Comparison of ENCODE assay signal across 20 cellular contexts in the genomic region with DNA sequence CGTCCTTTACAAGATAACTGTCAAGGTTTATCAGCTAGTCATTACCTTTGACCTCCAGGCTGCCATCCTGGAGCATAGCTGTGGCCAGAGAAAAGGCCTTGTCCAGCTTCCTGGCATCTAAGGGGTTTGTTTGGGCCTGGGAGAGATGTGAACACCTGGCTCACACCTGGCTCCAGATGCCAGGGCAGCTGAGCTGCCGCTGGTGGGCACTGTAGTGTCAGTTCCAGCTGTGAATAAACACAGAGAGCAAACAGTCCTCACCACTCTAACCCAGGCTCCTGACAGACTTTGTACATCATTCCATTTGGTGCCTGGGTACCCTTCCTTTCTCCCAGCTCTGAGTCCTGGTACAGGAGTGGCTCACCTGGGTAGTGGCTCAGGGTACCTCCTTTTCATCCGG. TPM values are rescaled to one million over a fixed set of nuclear protein-coding genes. Genes with fewer than 3 reads are reported as not detected.
"Had no signal": no experiment of that assay in that cellular context is flagged by ENCODE, and none has a peak within 500 bp of the region (broad histone marks: within the 10 kb centered on the region; RNA-seq: fewer than 3 reads in every experiment).

No MANE protein-coding gene starts in this region.

- H3K27ac ChIP-seq: adrenal gland, gastrocnemius medialis, heart left ventricle, left lung had no signal

- H3K4me1 Mint-ChIP-seq: mesothelial cell of epicardium had no signal

- ATAC-seq: activated naive CD4-positive, alpha-beta T cell treated with anti-CD3 and anti-CD28 coated beads, Interleukin-2, amount 50 U/mL, for 72 hours; gastrocnemius medialis; heart left ventricle; left lung; natural killer cell treated with Interleukin-12 subunit alpha and Interleukin-12 subunit beta and Interleukin-15 and Interleukin-18, amount 100 ng/mL, for 72 hours had no signal

- H3K4me3 Mint-ChIP-seq: mesothelial cell of epicardium; natural killer cell treated with Interleukin-12 subunit alpha and Interleukin-12 subunit beta and Interleukin-15 and Interleukin-18, amount 100 ng/mL, for 72 hours had no signal

- H3K36me3 ChIP-seq: adrenal gland, gastrocnemius medialis, heart left ventricle, left lung had no signal

- DNase-seq: activated CD4-positive, alpha-beta T cell treated with anti-CD3 and anti-CD28 coated beads, Interleukin-2, amount 50 U/mL, for 4 hours; activated gamma-delta T cell treated with Interleukin-2 at 50 U/mL for 16 hours; adrenal gland; effector CD4-positive, alpha-beta T cell; gastrocnemius medialis; heart left ventricle; kidney; left lung; occipital lobe; stimulated activated CD4-positive, alpha-beta T cell treated with anti-CD3 and anti-CD28 coated beads, Interleukin-12 subunit alpha, Interleukin-12 subunit beta, amount 100 ng/mL, for 4 hours; stimulated activated CD4-positive, alpha-beta T cell treated with anti-CD3 and anti-CD28 coated beads, Interleukin-1b, Interleukin-23, amount 100 ng/mL, for 48 hours; stimulated activated CD8-positive, alpha-beta memory T cell treated with anti-CD3 and anti-CD28 coated beads, Interleukin-4, amount 100 ng/mL, for 48 hours; stimulated activated naive CD4-positive, alpha-beta T cell had no signal

- H3K27ac Mint-ChIP-seq: activated naive CD4-positive, alpha-beta T cell treated with anti-CD3 and anti-CD28 coated beads, Interleukin-2, amount 50 U/mL, for 72 hours; mesothelial cell of epicardium; natural killer cell treated with Interleukin-12 subunit alpha and Interleukin-12 subunit beta and Interleukin-15 and Interleukin-18, amount 100 ng/mL, for 72 hours; progenitor cell of endocrine pancreas had no signal

- H3K9me3 ChIP-seq: adrenal gland, gastrocnemius medialis, heart left ventricle, left lung had no signal

- H3K4me3 ChIP-seq: adrenal gland, gastrocnemius medialis, heart left ventricle, left lung had no signal

- H3K4me1 ChIP-seq: adrenal gland, gastrocnemius medialis, heart left ventricle, left lung had no signal

- H3K36me3 Mint-ChIP-seq: activated naive CD4-positive, alpha-beta T cell treated with anti-CD3 and anti-CD28 coated beads, Interleukin-2, amount 50 U/mL, for 72 hours; mesothelial cell of epicardium; natural killer cell treated with Interleukin-12 subunit alpha and Interleukin-12 subunit beta and Interleukin-15 and Interleukin-18, amount 100 ng/mL, for 72 hours had no signal

- H3K9me3 Mint-ChIP-seq: activated naive CD4-positive, alpha-beta T cell treated with anti-CD3 and anti-CD28 coated beads, Interleukin-2, amount 50 U/mL, for 72 hours; mesothelial cell of epicardium; natural killer cell treated with Interleukin-12 subunit alpha and Interleukin-12 subunit beta and Interleukin-15 and Interleukin-18, amount 100 ng/mL, for 72 hours had no signal

RNA-seq across cellular contexts. Expression of gene KCNA10, which starts 14.3 kb away (rescaled TPM):
- total RNA-seq: activated naive CD4-positive, alpha-beta T cell treated with anti-CD3 and anti-CD28 coated beads, Interleukin-2, amount 50 U/mL, for 72 hours; adrenal gland; cerebellum; gastrocnemius medialis; heart left ventricle; kidney; left lung; lung microvascular endothelial cell; mesothelial cell of epicardium; natural killer cell treated with Interleukin-12 subunit alpha and Interleukin-12 subunit beta and Interleukin-15 and Interleukin-18, amount 100 ng/mL, for 72 hours; occipital lobe; progenitor cell of endocrine pancreas; ureter had no signal
